ENCODE assay signal across 1 cellular context in genomic region chr2:182668671-182669070, GRCh38.
TF ChIP-seq lines count a peak whose summit lies in the region.

No MANE protein-coding gene starts in this region.

TF ChIP-seq in IMR-90, 13 proteins besides CTCF, POLR2A, EP300 and RAD21 (continued from another document):
- TF ChIP-seq RFX5 (IDR thresholded peaks at IDR 0.05; ENCODE audit: low read depth, low read length) (no peak), BHLHE40 (IDR thresholded peaks at IDR 0.05; ENCODE audit: low read depth, low read length) (no peak), MXI1 (IDR thresholded peaks at IDR 0.05; ENCODE audit: borderline replicate concordance, low read depth, low read length) (no peak), RCOR1 (IDR thresholded peaks at IDR 0.05; ENCODE audit: insufficient replicate concordance, low read length) (no peak), CEBPB (IDR thresholded peaks at IDR 0.05; ENCODE audit: low read depth, low read length) (no peak), CHD1 (IDR thresholded peaks at IDR 0.05; ENCODE audit: low read depth, low read length) (no peak), USF2 (IDR thresholded peaks at IDR 0.05; ENCODE audit: low read depth, low read length) (no peak)
